ENCODE assay signal across 19 cellular contexts in the genomic region with DNA sequence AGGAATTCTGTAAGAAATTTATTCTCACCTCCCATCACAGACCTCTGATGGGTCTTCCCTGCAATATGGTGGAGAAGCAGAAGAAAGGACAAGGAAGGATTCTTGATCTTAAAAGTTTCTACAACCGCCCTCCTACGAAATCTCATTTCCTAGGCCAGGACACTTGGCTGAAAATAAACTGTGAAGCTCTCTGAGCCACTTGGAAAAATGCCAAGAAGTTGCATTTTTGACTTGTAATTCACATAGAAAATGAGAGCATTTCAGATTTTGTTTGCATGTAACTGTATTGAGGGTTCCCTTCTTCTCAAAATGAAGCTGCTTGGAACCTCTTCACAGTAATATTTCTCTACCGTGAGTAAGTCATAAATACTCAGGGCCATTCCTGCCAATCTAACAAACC.
DNase-seq lines count a peak whose midpoint lies in the region; ATAC-seq and TF ChIP-seq lines count a peak whose summit lies in the region.
"Had no signal": no experiment of that assay in that cellular context is flagged by ENCODE, and none has a peak within 500 bp of the region (broad histone marks: within the 10 kb centered on the region; RNA-seq: fewer than 3 reads in every experiment).

No MANE protein-coding gene starts in this region.

- no peak for TF ChIP-seq EP300 in SK-N-SH (IDR thresholded peaks at IDR 0.05; ENCODE audit: borderline replicate concordance in 1 of 2, low read depth in 1 of 2, low read length in 1 of 2)

- H3K9ac ChIP-seq in SK-N-SH (no peak overlapping the region), subcutaneous abdominal adipose tissue (ENCODE audit: low read length in 5 of 5) (no peak overlapping the region)

- no peak for DNase-seq in SK-N-SH
- peak; percentile 8 for DNase-seq in amniotic epithelial cell (ENCODE audit: low read depth)
- peak; percentile 66 for DNase-seq in fibroblast of peridontal ligament (ENCODE audit: extremely low read depth)
- no peak for DNase-seq in activated CD4-positive, alpha-beta T cell treated with anti-CD3 and anti-CD28 coated beads, Interleukin-2, amount 50 U/mL, for 48 hours
- DNase-seq in NCI-H1694 (lab: John Stamatoyannopoulos, UW), result no peak
- DNase-seq: COR-L47, DMS53, GDM1, GOT3, MM.1S, NCI-H1105, NCI-H1930, PC-9 had no signal

- TF ChIP-seq RAD21 in SK-N-SH (IDR thresholded peaks at IDR 0.05; ENCODE audit: low read length), result no peak

- no peaks in the 10 kb centered on the region for H4K20me1 ChIP-seq in SK-N-SH (ENCODE audit: insufficient read depth)

- no peak for ATAC-seq in SK-N-SH treated with all-trans-retinoic acid at 6 μM for 48 hours
- ATAC-seq in HG03460 (IDR thresholded peaks at IDR 0.05; ENCODE audit: unreplicated experiment), result no peak
- ATAC-seq: A549, Right ventricle myocardium inferior had no signal

- no peaks in the 10 kb centered on the region for H3K9me2 ChIP-seq in SK-N-SH

- H3K27me3 ChIP-seq in SK-N-SH (ENCODE audit: insufficient read depth) (no peaks in the 10 kb centered on the region), subcutaneous abdominal adipose tissue (ENCODE audit: control insufficient read depth in 5 of 5, insufficient read depth in 4 of 5, low read length in 5 of 5) (no peaks in the 10 kb centered on the region)

- CTCF ChIA-PET in SK-N-SH (lab: Yijun Ruan, JAX), result no interaction called here

- H3K4me1 ChIP-seq in SK-N-SH (ENCODE audit: control insufficient read depth in 1 of 2, insufficient read depth in 2 of 2, low read depth in 1 of 2, low read length in 1 of 2), result no peaks in the 10 kb centered on the region
- peaks cover 2 to 14% (median 10%) of the 10 kb centered on the region in 5 donors for H3K4me1 ChIP-seq in subcutaneous abdominal adipose tissue (ENCODE audit: control insufficient read depth in 5 of 5, insufficient read depth in 5 of 5, low read length in 5 of 5)
- H3K4me1 ChIP-seq: A549 had no signal

- H3K79me2 ChIP-seq in SK-N-SH (ENCODE audit: insufficient read depth), result no peaks in the 10 kb centered on the region

- H3K27ac ChIP-seq in SK-N-SH (ENCODE audit: low read depth in 2 of 2, low read length in 1 of 2) (peak overlapping the region in 1 of 2 experiments; percentile 13; a peak in 1 of 4 replicates), subcutaneous abdominal adipose tissue (ENCODE audit: low read depth, low read length) (peak overlapping the region; percentile 49)
- H3K27ac ChIP-seq: A549, PC-9, SK-N-MC had no signal

- H3K36me3 ChIP-seq in SK-N-SH (replicated peaks in 1 of 2; ENCODE audit: control insufficient read depth in 1 of 2, insufficient read depth in 2 of 2, low read length in 1 of 2) (no peaks in the 10 kb centered on the region), subcutaneous abdominal adipose tissue (ENCODE audit: control insufficient read depth in 5 of 5, insufficient read depth in 5 of 5, low read length in 5 of 5) (no peaks in the 10 kb centered on the region)

- no peak overlapping the region for H3K4me3 ChIP-seq in SK-N-SH (ENCODE audit: low read depth in 2 of 2, low read length in 1 of 2)
- peak overlapping the region in 1 of 5 donors; percentile 17 for H3K4me3 ChIP-seq in subcutaneous abdominal adipose tissue (ENCODE audit: low read depth in 1 of 5, low read length in 5 of 5)
- H3K4me3 ChIP-seq: A549, PC-9, SK-N-MC had no signal

- 0 out of 2 replicates have a peak overlapping the region, but pooled peaks have one; percentile 32 for H2AFZ ChIP-seq in SK-N-SH (ENCODE audit: low read depth)
- H2AFZ ChIP-seq: PC-9 had no signal

- WGBS in SK-N-SH (ENCODE audit: low lambda C conversion rate), result 83% methylated on average over 3 of the region's 3 CpGs

- 0 out of 2 replicates have a peak overlapping the region, but pooled peaks have one; percentile 10 for H3K4me2 ChIP-seq in SK-N-SH
- H3K4me2 ChIP-seq: A549, PC-9 had no signal

- POLR2A ChIA-PET in SK-N-SH (lab: Yijun Ruan, JAX), result no interaction called here

- no peaks in the 10 kb centered on the region for H3F3A ChIP-seq in SK-N-SH (replicated peaks; ENCODE audit: insufficient read depth)

- TF ChIP-seq CTCF in SK-N-SH (IDR thresholded peaks at IDR 0.05), result no peak

- H3K9me3 ChIP-seq in SK-N-SH (no peaks in the 10 kb centered on the region), subcutaneous abdominal adipose tissue (ENCODE audit: control insufficient read depth in 5 of 5, low read length in 5 of 5) (no peaks in the 10 kb centered on the region)
- H3K9me3 ChIP-seq: A549 had no signal

TF ChIP-seq in SK-N-SH, 30 proteins besides CTCF, POLR2A, EP300 and RAD21:
- TF ChIP-seq RFX5 (IDR thresholded peaks at IDR 0.05; ENCODE audit: low read length) (no peak), NFIC (IDR thresholded peaks at IDR 0.05; ENCODE audit: borderline replicate concordance) (0 out of 2 replicates have a peak, but pooled peaks have one; percentile 41)

TF ChIP-seq in SK-N-SH treated with all-trans-retinoic acid at 6 μM for 48 hours, 23 proteins besides CTCF, POLR2A, EP300 and RAD21:
- TF ChIP-seq, protein P1, sequence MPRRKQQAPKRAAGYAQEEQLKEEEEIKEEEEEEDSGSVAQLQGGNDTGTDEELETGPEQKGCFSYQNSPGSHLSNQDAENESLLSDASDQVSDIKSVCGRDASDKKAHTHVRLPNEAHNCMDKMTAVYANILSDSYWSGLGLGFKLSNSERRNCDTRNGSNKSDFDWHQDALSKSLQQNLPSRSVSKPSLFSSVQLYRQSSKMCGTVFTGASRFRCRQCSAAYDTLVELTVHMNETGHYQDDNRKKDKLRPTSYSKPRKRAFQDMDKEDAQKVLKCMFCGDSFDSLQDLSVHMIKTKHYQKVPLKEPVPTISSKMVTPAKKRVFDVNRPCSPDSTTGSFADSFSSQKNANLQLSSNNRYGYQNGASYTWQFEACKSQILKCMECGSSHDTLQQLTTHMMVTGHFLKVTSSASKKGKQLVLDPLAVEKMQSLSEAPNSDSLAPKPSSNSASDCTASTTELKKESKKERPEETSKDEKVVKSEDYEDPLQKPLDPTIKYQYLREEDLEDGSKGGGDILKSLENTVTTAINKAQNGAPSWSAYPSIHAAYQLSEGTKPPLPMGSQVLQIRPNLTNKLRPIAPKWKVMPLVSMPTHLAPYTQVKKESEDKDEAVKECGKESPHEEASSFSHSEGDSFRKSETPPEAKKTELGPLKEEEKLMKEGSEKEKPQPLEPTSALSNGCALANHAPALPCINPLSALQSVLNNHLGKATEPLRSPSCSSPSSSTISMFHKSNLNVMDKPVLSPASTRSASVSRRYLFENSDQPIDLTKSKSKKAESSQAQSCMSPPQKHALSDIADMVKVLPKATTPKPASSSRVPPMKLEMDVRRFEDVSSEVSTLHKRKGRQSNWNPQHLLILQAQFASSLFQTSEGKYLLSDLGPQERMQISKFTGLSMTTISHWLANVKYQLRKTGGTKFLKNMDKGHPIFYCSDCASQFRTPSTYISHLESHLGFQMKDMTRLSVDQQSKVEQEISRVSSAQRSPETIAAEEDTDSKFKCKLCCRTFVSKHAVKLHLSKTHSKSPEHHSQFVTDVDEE (CRISPR knock-in tag; IDR thresholded peaks at IDR 0.05), result no peak
- TF ChIP-seq ZC3H10 (CRISPR knock-in tag; IDR thresholded peaks at IDR 0.05) (no peak), PPARA (CRISPR knock-in tag; IDR thresholded peaks at IDR 0.05; ENCODE audit: borderline replicate concordance) (no peak), BACH2 (CRISPR knock-in tag; IDR thresholded peaks at IDR 0.05; ENCODE audit: borderline replicate concordance) (no peak), ISL1 (CRISPR knock-in tag; IDR thresholded peaks at IDR 0.05) (no peak), TOX (CRISPR knock-in tag; IDR thresholded peaks at IDR 0.05; ENCODE audit: borderline replicate concordance) (no peak), ZNF8 (CRISPR knock-in tag; IDR thresholded peaks at IDR 0.05) (no peak), RARB (CRISPR knock-in tag; IDR thresholded peaks at IDR 0.05) (no peak)

Comparison
In these comparisons a context has a peak if more than half of its experiments do, and no peak if none do; other contexts are left out.
1. DNase-seq: peak in amniotic epithelial cell (single experiment) and fibroblast of peridontal ligament (single experiment); none in SK-N-SH (single experiment), activated CD4-positive, alpha-beta T cell treated with anti-CD3 and anti-CD28 coated beads, Interleukin-2, amount 50 U/mL, for 48 hours (0 of 2) and NCI-H1694 (single experiment).